1 cellular context compared by ENCODE assay signal in the genomic region with DNA sequence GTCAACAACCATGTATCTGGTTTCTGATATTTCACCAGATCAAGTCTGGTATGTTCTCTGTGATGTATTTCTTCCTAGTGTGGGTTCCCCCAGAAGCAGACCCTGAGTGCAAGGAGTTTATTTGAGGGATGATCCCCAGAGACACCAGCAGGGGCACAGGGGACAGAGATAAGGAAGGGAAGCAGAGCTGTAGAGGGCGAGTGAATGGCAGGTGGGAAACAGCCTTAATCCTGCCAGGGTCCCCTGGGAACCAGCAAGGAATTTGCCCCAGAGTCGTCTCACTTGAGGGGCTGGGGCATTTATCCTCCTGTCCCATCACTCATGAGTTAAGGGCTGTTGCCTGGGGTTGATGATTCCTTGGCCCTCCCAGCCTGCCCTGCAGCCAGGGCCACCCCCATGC.
TF ChIP-seq lines count a peak whose summit lies in the region.

No MANE protein-coding gene starts in this region.

TF ChIP-seq in GM23338, 12 proteins besides CTCF, POLR2A, EP300 and RAD21 (continued from another document):
- TF ChIP-seq, protein P1, sequence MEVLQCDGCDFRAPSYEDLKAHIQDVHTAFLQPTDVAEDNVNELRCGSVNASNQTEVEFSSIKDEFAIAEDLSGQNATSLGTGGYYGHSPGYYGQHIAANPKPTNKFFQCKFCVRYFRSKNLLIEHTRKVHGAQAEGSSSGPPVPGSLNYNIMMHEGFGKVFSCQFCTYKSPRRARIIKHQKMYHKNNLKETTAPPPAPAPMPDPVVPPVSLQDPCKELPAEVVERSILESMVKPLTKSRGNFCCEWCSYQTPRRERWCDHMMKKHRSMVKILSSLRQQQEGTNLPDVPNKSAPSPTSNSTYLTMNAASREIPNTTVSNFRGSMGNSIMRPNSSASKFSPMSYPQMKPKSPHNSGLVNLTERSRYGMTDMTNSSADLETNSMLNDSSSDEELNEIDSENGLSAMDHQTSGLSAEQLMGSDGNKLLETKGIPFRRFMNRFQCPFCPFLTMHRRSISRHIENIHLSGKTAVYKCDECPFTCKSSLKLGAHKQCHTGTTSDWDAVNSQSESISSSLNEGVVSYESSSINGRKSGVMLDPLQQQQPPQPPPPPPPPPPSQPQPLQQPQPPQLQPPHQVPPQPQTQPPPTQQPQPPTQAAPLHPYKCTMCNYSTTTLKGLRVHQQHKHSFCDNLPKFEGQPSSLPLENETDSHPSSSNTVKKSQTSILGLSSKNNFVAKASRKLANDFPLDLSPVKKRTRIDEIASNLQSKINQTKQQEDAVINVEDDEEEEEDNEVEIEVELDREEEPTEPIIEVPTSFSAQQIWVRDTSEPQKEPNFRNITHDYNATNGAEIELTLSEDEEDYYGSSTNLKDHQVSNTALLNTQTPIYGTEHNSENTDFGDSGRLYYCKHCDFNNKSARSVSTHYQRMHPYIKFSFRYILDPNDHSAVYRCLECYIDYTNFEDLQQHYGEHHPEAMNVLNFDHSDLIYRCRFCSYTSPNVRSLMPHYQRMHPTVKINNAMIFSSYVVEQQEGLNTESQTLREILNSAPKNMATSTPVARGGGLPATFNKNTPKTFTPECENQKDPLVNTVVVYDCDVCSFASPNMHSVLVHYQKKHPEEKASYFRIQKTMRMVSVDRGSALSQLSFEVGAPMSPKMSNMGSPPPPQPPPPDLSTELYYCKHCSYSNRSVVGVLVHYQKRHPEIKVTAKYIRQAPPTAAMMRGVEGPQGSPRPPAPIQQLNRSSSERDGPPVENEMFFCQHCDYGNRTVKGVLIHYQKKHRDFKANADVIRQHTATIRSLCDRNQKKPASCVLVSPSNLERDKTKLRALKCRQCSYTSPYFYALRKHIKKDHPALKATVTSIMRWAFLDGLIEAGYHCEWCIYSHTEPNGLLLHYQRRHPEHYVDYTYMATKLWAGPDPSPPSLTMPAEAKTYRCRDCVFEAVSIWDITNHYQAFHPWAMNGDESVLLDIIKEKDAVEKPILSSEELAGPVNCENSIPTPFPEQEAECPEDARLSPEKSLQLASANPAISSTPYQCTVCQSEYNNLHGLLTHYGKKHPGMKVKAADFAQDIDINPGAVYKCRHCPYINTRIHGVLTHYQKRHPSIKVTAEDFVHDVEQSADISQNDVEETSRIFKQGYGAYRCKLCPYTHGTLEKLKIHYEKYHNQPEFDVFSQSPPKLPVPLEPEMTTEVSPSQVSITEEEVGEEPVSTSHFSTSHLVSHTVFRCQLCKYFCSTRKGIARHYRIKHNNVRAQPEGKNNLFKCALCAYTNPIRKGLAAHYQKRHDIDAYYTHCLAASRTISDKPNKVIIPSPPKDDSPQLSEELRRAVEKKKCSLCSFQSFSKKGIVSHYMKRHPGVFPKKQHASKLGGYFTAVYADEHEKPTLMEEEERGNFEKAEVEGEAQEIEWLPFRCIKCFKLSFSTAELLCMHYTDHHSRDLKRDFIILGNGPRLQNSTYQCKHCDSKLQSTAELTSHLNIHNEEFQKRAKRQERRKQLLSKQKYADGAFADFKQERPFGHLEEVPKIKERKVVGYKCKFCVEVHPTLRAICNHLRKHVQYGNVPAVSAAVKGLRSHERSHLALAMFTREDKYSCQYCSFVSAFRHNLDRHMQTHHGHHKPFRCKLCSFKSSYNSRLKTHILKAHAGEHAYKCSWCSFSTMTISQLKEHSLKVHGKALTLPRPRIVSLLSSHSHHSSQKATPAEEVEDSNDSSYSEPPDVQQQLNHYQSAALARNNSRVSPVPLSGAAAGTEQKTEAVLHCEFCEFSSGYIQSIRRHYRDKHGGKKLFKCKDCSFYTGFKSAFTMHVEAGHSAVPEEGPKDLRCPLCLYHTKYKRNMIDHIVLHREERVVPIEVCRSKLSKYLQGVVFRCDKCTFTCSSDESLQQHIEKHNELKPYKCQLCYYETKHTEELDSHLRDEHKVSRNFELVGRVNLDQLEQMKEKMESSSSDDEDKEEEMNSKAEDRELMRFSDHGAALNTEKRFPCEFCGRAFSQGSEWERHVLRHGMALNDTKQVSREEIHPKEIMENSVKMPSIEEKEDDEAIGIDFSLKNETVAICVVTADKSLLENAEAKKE (CRISPR knock-in tag; IDR thresholded peaks at IDR 0.05) = no peak
- TF ChIP-seq ZNF331 (CRISPR knock-in tag; IDR thresholded peaks at IDR 0.05; ENCODE audit: low read depth) = no peak
- TF ChIP-seq NANOG (IDR thresholded peaks at IDR 0.05; ENCODE audit: borderline replicate concordance) = no peak
- no peak for TF ChIP-seq EZH2phosphoT487 (IDR thresholded peaks at IDR 0.05; ENCODE audit: unreplicated experiment)
- no peak for TF ChIP-seq ZNF114 (CRISPR knock-in tag; IDR thresholded peaks at IDR 0.05)
- no peak for TF ChIP-seq CREB1 (CRISPR knock-in tag; IDR thresholded peaks at IDR 0.05; ENCODE audit: low read depth)
- TF ChIP-seq, protein P2, sequence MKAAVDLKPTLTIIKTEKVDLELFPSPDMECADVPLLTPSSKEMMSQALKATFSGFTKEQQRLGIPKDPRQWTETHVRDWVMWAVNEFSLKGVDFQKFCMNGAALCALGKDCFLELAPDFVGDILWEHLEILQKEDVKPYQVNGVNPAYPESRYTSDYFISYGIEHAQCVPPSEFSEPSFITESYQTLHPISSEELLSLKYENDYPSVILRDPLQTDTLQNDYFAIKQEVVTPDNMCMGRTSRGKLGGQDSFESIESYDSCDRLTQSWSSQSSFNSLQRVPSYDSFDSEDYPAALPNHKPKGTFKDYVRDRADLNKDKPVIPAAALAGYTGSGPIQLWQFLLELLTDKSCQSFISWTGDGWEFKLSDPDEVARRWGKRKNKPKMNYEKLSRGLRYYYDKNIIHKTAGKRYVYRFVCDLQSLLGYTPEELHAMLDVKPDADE (IDR thresholded peaks at IDR 0.05) = no peak
